In the genomic region with DNA sequence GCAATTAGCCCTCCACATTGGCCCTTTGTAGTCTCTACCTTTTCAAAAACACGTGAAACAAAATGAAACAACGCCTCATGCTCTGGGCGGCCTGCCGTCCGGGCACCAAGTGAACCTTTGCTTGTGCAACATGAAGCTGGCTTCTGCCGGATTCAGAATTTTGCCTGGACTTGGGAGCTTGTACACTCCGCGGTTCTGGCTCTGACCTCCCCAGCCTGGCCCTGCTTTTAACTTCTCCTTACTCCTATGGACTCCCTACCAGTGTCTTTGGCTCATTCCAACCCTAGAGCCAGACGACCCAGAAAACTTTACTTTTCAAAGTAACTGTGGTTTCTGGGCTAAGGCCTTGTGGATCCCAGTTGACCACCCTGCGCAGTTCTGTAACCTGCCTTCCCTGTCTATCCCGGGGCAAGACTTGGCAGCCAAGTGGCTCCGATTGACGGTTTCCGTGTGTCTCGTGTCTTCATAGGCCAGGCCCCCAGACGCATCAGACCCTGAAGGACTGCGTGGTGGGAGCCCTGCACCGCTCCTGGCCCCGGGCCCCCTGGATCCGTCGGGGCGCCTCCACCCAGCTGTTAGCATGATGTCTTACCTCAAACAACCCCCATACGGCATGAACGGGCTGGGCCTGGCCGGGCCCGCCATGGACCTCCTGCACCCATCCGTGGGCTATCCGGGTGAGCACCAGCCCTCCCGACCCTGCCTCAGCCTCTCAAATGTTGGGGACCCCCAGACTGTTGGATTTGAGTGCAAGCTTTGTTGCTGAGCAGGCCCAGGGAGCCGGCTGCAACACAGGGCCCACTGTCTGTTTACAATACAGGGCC, we compare ENCODE assay signal across 13 cellular contexts. TPM values are rescaled to one million over a fixed set of nuclear protein-coding genes. Genes with fewer than 3 reads are reported as not detected.
DNase-seq lines count a peak whose midpoint lies in the region; ATAC-seq and TF ChIP-seq lines count a peak whose summit lies in the region.
"Had no signal": no experiment of that assay in that cellular context is flagged by ENCODE, and none has a peak within 500 bp of the region (broad histone marks: within the 10 kb centered on the region; RNA-seq: fewer than 3 reads in every experiment).

No MANE protein-coding gene starts in this region.

- no peak overlapping the region for H2AFZ ChIP-seq in GM23338

- peak overlapping the region; percentile 58 for H3K4me3 Mint-ChIP-seq in CD8-positive, alpha-beta T cell
- H3K4me3 Mint-ChIP-seq in GM23338 (peak overlapping the region; percentile 82), natural killer cell (peak overlapping the region; percentile 45)

- H3K9me3 Mint-ChIP-seq in CD8-positive, alpha-beta T cell: no peaks in the 10 kb centered on the region
- H3K9me3 Mint-ChIP-seq in GM23338 (peaks cover 7% of the 10 kb centered on the region), natural killer cell (no peaks in the 10 kb centered on the region)

- H4K20me1 ChIP-seq in GM23338 (replicated peaks; ENCODE audit: insufficient read depth): peaks cover 17% of the 10 kb centered on the region

- peaks cover 71% of the 10 kb centered on the region for H3K27me3 ChIP-seq in CD8-positive, alpha-beta T cell (ENCODE audit: insufficient read depth, low read length)
- H3K27me3 ChIP-seq in GM23338 (ENCODE audit: insufficient read depth) (peaks cover 95% of the 10 kb centered on the region), MG63 (no peaks in the 10 kb centered on the region)

- no peak for ATAC-seq in CD8-positive, alpha-beta T cell
- ATAC-seq in GM23338 (no peak), natural killer cell (no peak), left ventricle myocardium superior (no peak)

- H3F3A ChIP-seq in GM23338 (replicated peaks; ENCODE audit: low read depth): peaks cover 29% of the 10 kb centered on the region

- H3K4me1 Mint-ChIP-seq in CD8-positive, alpha-beta T cell (ENCODE audit: low read depth): peaks cover 78% of the 10 kb centered on the region
- H3K4me1 Mint-ChIP-seq in GM23338: peaks cover 62% of the 10 kb centered on the region
- peaks cover 62 to 70% of the 10 kb centered on the region in 2 donors for H3K4me1 Mint-ChIP-seq in natural killer cell

- no peaks in the 10 kb centered on the region for H3K9me2 ChIP-seq in GM23338 (ENCODE audit: insufficient read depth)

- intact Hi-C loops in CD8-positive, alpha-beta T cell (cut with DNase I, micrococcal nuclease): no loop called here
- intact Hi-C loops in natural killer cell (cut with micrococcal nuclease) (no loop called here), left ventricle myocardium superior (cut with micrococcal nuclease) (no loop called here)

- no peak overlapping the region for H3K27ac Mint-ChIP-seq in CD8-positive, alpha-beta T cell
- no peak overlapping the region for H3K27ac Mint-ChIP-seq in GM23338
- H3K27ac Mint-ChIP-seq in natural killer cell: no peak overlapping the region

- DNase-seq in CD8-positive, alpha-beta T cell: no peak
- DNase-seq in GM23338 (ENCODE audit: low spot score) (peak; percentile 33), ecto neural progenitor cell (ENCODE audit: low spot score) (peak; percentile 56), natural killer cell (no peak), SKM-1 treated with dmso at 0.1 percent for 144 hours (lab: John Stamatoyannopoulos, UW; ENCODE audit: unreplicated experiment) (no peak), NCI-H1930 (lab: John Stamatoyannopoulos, UW) (no peak), MG63 (no peak), left ventricle myocardium superior (no peak)
- DNase-seq: caudate nucleus, GOT3, Kasumi-1, NCI-H526 treated with DMSO at 0.1 percent for 48 hours had no signal

- H3K4me3 ChIP-seq in CD8-positive, alpha-beta T cell (ENCODE audit: low read depth, low read length): no peak overlapping the region
- H3K4me3 ChIP-seq in GM23338: peak overlapping the region; percentile 89
- H3K4me3 ChIP-seq in MG63: no peak overlapping the region

- peaks cover 73% of the 10 kb centered on the region for H3K27me3 Mint-ChIP-seq in CD8-positive, alpha-beta T cell (ENCODE audit: low read depth)
- H3K27me3 Mint-ChIP-seq in GM23338 (ENCODE audit: insufficient read depth, low read depth, poor library complexity) (peaks cover 95% of the 10 kb centered on the region), natural killer cell (ENCODE audit: low read depth in 2 of 2) (peaks cover 80 to 82% of the 10 kb centered on the region in 2 donors)

- H3K36me3 Mint-ChIP-seq in CD8-positive, alpha-beta T cell: no peaks in the 10 kb centered on the region
- H3K36me3 Mint-ChIP-seq in GM23338 (ENCODE audit: low read depth) (peaks cover 10% of the 10 kb centered on the region; the same call in 2 of the 3 replicates), natural killer cell (peaks cover 6% of the 10 kb centered on the region)

- no peak for TF ChIP-seq CTCF in CD8-positive, alpha-beta T cell (IDR thresholded peaks at IDR 0.05)
- TF ChIP-seq CTCF in GM23338 (conservative IDR thresholded peaks at IDR 0.05; ENCODE audit: low read depth in 2 of 2): no peak
- no peak for TF ChIP-seq CTCF in natural killer cell (IDR thresholded peaks at IDR 0.05)

- CTCF ChIA-PET in CD8-positive, alpha-beta T cell (lab: Charles Lee): no interaction called here

- POLR2A ChIA-PET in CD8-positive, alpha-beta T cell (lab: Charles Lee): no interaction called here

- no peaks in the 10 kb centered on the region for H3K9me3 ChIP-seq in CD8-positive, alpha-beta T cell (ENCODE audit: low read length)
- no peaks in the 10 kb centered on the region for H3K9me3 ChIP-seq in MG63

- peaks cover 75% of the 10 kb centered on the region for H3K4me1 ChIP-seq in CD8-positive, alpha-beta T cell (ENCODE audit: insufficient read depth, low read length)
- peaks cover 64% of the 10 kb centered on the region for H3K4me1 ChIP-seq in GM23338 (ENCODE audit: insufficient read depth)

- no peaks in the 10 kb centered on the region for H3K36me3 ChIP-seq in CD8-positive, alpha-beta T cell (ENCODE audit: insufficient read depth, low read length)
- H3K36me3 ChIP-seq in GM23338 (ENCODE audit: insufficient read depth) (no peaks in the 10 kb centered on the region), MG63 (no peaks in the 10 kb centered on the region)

- H3K4me2 ChIP-seq in GM23338: peak overlapping the region; percentile 96

- no peaks in the 10 kb centered on the region for H3K79me2 ChIP-seq in GM23338 (replicated peaks; ENCODE audit: insufficient read depth)

- no peak overlapping the region for H3K27ac ChIP-seq in CD8-positive, alpha-beta T cell (ENCODE audit: low read depth, low read length)
- no peak overlapping the region for H3K27ac ChIP-seq in GM23338 (ENCODE audit: low read depth)

TF ChIP-seq in GM23338, 12 proteins besides CTCF, POLR2A, EP300 and RAD21:
- TF ChIP-seq STAT1 (IDR thresholded peaks at IDR 0.05; ENCODE audit: unreplicated experiment): no peak
- no peak for TF ChIP-seq JUNB (IDR thresholded peaks at IDR 0.05; ENCODE audit: unreplicated experiment)
- peak; percentile 66 for TF ChIP-seq EZH2 (IDR thresholded peaks at IDR 0.05; ENCODE audit: low read depth, unreplicated experiment)

RNA-seq across cellular contexts. Expression of gene OTX1, which starts 2.0 kb away (rescaled TPM):
- not detected for total RNA-seq in CD8-positive, alpha-beta T cell
- 0.74 and 1.3 TPM in 2 replicates for total RNA-seq in GM23338 (2014; rRNA removed; shearing (Covaris generic))
- polyA plus RNA-seq in GM23338 (2016; fragmentation: Nextera tagmentation; extraction: Ambion mirVana): 1.1 and 2.2 TPM in 2 replicates
- total RNA-seq in natural killer cell (not detected), left ventricle myocardium superior (not detected)
- total RNA-seq in MG63 (2014; rRNA removed; shearing (Covaris generic); ENCODE audit: low replicate concordance): not detected in 2 replicates
- total RNA-seq: skeletal muscle tissue had no signal

Comparison
In these comparisons a context has a peak if more than half of its experiments do, and no peak if none do; other contexts are left out.
1. DNase-seq: peak in GM23338 (single experiment) and ecto neural progenitor cell (single experiment); none in CD8-positive, alpha-beta T cell (0 of 7), natural killer cell (single experiment), SKM-1 treated with dmso at 0.1 percent for 144 hours (single experiment), NCI-H1930 (0 of 2), MG63 (single experiment) and left ventricle myocardium superior (single experiment).
2. Peak in every context shown above with its lines, with median percentiles within 50 percentile points of each other: H3K4me3 Mint-ChIP-seq.